9 cellular contexts compared by ENCODE assay signal in the genomic region with DNA sequence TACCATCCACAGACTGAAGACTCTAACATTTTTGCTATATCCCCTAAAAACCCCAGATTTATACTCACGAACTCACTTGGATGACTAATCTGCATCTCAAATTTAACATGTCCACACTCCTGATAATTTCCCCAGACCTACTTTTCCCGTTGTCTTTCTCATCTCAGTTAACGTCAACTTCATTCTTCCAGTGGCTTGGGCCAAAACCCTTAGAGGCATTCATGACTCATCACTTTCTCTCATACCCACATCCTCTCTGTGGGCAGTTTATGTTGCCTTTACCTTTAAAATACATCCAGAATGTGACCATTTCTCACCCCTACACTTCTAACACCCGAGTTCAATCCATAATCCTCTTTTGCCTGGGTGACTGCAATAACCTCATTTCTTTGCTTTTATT.
DNase-seq lines count a peak whose midpoint lies in the region; ATAC-seq, FAIRE-seq and TF ChIP-seq lines count a peak whose summit lies in the region.
"Had no signal": no experiment of that assay in that cellular context is flagged by ENCODE, and none has a peak within 500 bp of the region (broad histone marks: within the 10 kb centered on the region; RNA-seq: fewer than 3 reads in every experiment).

No MANE protein-coding gene starts in this region.

- no peaks in the 10 kb centered on the region for H3K27me3 Mint-ChIP-seq in nephron (ENCODE audit: low read depth)
- H3K27me3 Mint-ChIP-seq in activated naive CD4-positive, alpha-beta T cell treated with anti-CD3 and anti-CD28 coated beads for 36 hours (ENCODE audit: low read depth), result no peaks in the 10 kb centered on the region

- no peak overlapping the region for H3K4me3 Mint-ChIP-seq in nephron
- no peak overlapping the region for H3K4me3 Mint-ChIP-seq in activated naive CD4-positive, alpha-beta T cell treated with anti-CD3 and anti-CD28 coated beads for 36 hours

- no peaks in the 10 kb centered on the region for H3K36me3 Mint-ChIP-seq in nephron (ENCODE audit: low read depth)
- H3K36me3 Mint-ChIP-seq in activated naive CD4-positive, alpha-beta T cell treated with anti-CD3 and anti-CD28 coated beads for 36 hours (ENCODE audit: low read depth), result no peaks in the 10 kb centered on the region

- ATAC-seq in GM19035 (IDR thresholded peaks at IDR 0.05; ENCODE audit: unreplicated experiment) (peak; percentile 80), HG03280 (IDR thresholded peaks at IDR 0.05; ENCODE audit: unreplicated experiment) (peak; percentile 73)

- intact Hi-C loops in activated naive CD4-positive, alpha-beta T cell treated with anti-CD3 and anti-CD28 coated beads for 36 hours (cut with micrococcal nuclease), result no loop called here

- DNase-seq in SW480 (ENCODE audit: low spot score) (peak; percentile 57), GM19239 (ENCODE audit: insufficient read length, low spot score) (no peak), NCI-H1930 (lab: John Stamatoyannopoulos, UW) (no peak), NCI-H748 treated with DMSO at 0.1 percent for 48 hours (lab: John Stamatoyannopoulos, UW) (no peak)
- DNase-seq in activated naive CD4-positive, alpha-beta T cell treated with anti-CD3 and anti-CD28 coated beads for 36 hours, result no peak
- DNase-seq: NCI-H187 had no signal

- FAIRE-seq in GM19239 (lab: Jason Lieb, UNC), result no peak

- H3K27ac Mint-ChIP-seq in nephron, result peak overlapping the region in 2 of 3 experiments; percentile 11 to 26
- H3K27ac Mint-ChIP-seq in activated naive CD4-positive, alpha-beta T cell treated with anti-CD3 and anti-CD28 coated beads for 36 hours, result no peak overlapping the region

- no peaks in the 10 kb centered on the region for H3K9me3 Mint-ChIP-seq in nephron
- no peaks in the 10 kb centered on the region for H3K9me3 Mint-ChIP-seq in activated naive CD4-positive, alpha-beta T cell treated with anti-CD3 and anti-CD28 coated beads for 36 hours

- peaks cover 54% of the 10 kb centered on the region for H3K4me1 Mint-ChIP-seq in nephron
- no peaks in the 10 kb centered on the region for H3K4me1 Mint-ChIP-seq in activated naive CD4-positive, alpha-beta T cell treated with anti-CD3 and anti-CD28 coated beads for 36 hours (ENCODE audit: low read depth)

- TF ChIP-seq CTCF in nephron (IDR thresholded peaks at IDR 0.05; ENCODE audit: unreplicated experiment in 3 of 3), result no peak

- CTCF ChIA-PET in activated naive CD4-positive, alpha-beta T cell treated with anti-CD3 and anti-CD28 coated beads for 36 hours (lab: Charles Lee), result no interaction called here
